10 cellular contexts compared by ENCODE assay signal in genomic region chr10:72088879-72089585, GRCh38. TPM values are rescaled to one million over a fixed set of nuclear protein-coding genes. Genes with fewer than 3 reads are reported as not detected.
DNase-seq lines count a peak whose midpoint lies in the region; FAIRE-seq and TF ChIP-seq lines count a peak whose summit lies in the region.
"Had no signal": no experiment of that assay in that cellular context is flagged by ENCODE, and none has a peak within 500 bp of the region (broad histone marks: within the 10 kb centered on the region; RNA-seq: fewer than 3 reads in every experiment).

No MANE protein-coding gene starts in this region.

- H3K23ac ChIP-seq in H1 (ENCODE audit: insufficient read length): no peak overlapping the region

- H3K4ac ChIP-seq in H1 (replicated peaks; ENCODE audit: insufficient read length, low read depth, low read length): no peak overlapping the region

- TF ChIP-seq EP300 in H1 (IDR thresholded peaks at IDR 0.05; ENCODE audit: borderline replicate concordance in 1 of 2, low read depth in 2 of 2, low read length in 2 of 2): no peak

- WGBS in H1 (ENCODE audit: extremely low coverage in 1 of 2, insufficient coverage in 1 of 2, insufficient read length in 1 of 2, insufficient replicate concordance in 2 of 2, low coverage in 1 of 2, low lambda C conversion rate in 2 of 2, missing lambda C conversion rate in 1 of 2), 2 experiments: 16% methylated on average over 14 of the region's 15 CpGs; no CpG with 5 or more reads in 1 of the 2 experiments

- H2BK5ac ChIP-seq in H1 (ENCODE audit: low read depth, low read length): no peak overlapping the region

- no peak overlapping the region for H3K27ac ChIP-seq in H1 (ENCODE audit: low read depth, low read length)
- H3K27ac ChIP-seq: A549 had no signal

- no peak overlapping the region for H2BK120ac ChIP-seq in H1 (replicated peaks; ENCODE audit: low read depth, low read length)

- no peak overlapping the region for H4K91ac ChIP-seq in H1 (replicated peaks; ENCODE audit: insufficient read length, low read length)

- no peak overlapping the region for H2AK5ac ChIP-seq in H1 (ENCODE audit: low read depth, low read length)

- no peak overlapping the region for H2BK20ac ChIP-seq in H1 (ENCODE audit: low read length)

- H3K4me1 ChIP-seq in H1 (replicated peaks in 1 of 4; ENCODE audit: control insufficient read depth in 3 of 4, insufficient read depth in 4 of 4, low read length in 3 of 4) (peaks cover 3 to 22% (median 11%) of the 10 kb centered on the region in 4 experiments), neuron (ENCODE audit: insufficient read depth, low read length) (peaks cover 26% of the 10 kb centered on the region)

- no peak overlapping the region for H2BK12ac ChIP-seq in H1 (ENCODE audit: low read depth, low read length)

- CTCF ChIA-PET in H1 (lab: Charles Lee; ENCODE audit: partially characterized antibody): interaction anchor here (0.7 to 3.8 kb wide), 11 partner anchors 8 to 218 kb away, joined by 3 to 13 read pairs (median 3); no protein-coding TSS in a partner anchor

- H3K27me3 ChIP-seq in H1 (replicated peaks in 1 of 4; ENCODE audit: control insufficient read depth in 3 of 4, extremely low read depth in 1 of 4, insufficient read depth in 3 of 4, low read length in 3 of 4): peaks cover 19 to 50% (median 45%) of the 10 kb centered on the region in 4 experiments
- peaks cover 30% of the 10 kb centered on the region for H3K27me3 ChIP-seq in neuron (ENCODE audit: insufficient read depth, low read length)

- no peak overlapping the region for H2AFZ ChIP-seq in H1 (ENCODE audit: low read length)
- peak overlapping the region; percentile 18 for H2AFZ ChIP-seq in neuron (ENCODE audit: low read depth, low read length)

- FAIRE-seq in H1 (lab: Jason Lieb, UNC) (no peak), GM19239 (lab: Jason Lieb, UNC) (no peak)
- FAIRE-seq: A549 had no signal

- H3K9ac ChIP-seq in H1 (replicated peaks in 1 of 4; ENCODE audit: extremely low read depth in 1 of 4, low read depth in 3 of 4, low read length in 3 of 4): no peak overlapping the region

- H2BK15ac ChIP-seq in H1 (ENCODE audit: low read length): no peak overlapping the region; the same call in 1 of the 2 replicates

- H4K20me1 ChIP-seq in H1 (replicated peaks in 1 of 2; ENCODE audit: control insufficient read depth in 1 of 2, insufficient read depth in 2 of 2, low read length in 2 of 2): no peaks in the 10 kb centered on the region

- POLR2A ChIA-PET in H1 (lab: Charles Lee; ENCODE audit: partially characterized antibody): interaction anchor here (0.8 to 2.5 kb wide), 6 partner anchors 10 to 243 kb away, joined by 3 to 13 read pairs (median 3); partner anchors contain the start of gene DDIT4

- H3K79me2 ChIP-seq in H1 (ENCODE audit: control insufficient read depth in 1 of 2, insufficient read depth in 2 of 2, low read length in 2 of 2): no peaks in the 10 kb centered on the region

- no peak overlapping the region for H3K56ac ChIP-seq in H1 (replicated peaks; ENCODE audit: insufficient read length, low read depth, low read length)

- H3K79me1 ChIP-seq in H1 (ENCODE audit: low read depth, low read length): no peaks in the 10 kb centered on the region

- TF ChIP-seq CTCF in H1 (IDR thresholded peaks at IDR 0.05; ENCODE audit: control extremely low read depth in 1 of 3, insufficient read depth in 1 of 3, low read depth in 1 of 3, low read length in 3 of 3): no peak

- no peak overlapping the region for H3K18ac ChIP-seq in H1 (ENCODE audit: extremely low read depth, low read length)

- no peak overlapping the region for H4K8ac ChIP-seq in H1 (ENCODE audit: extremely low read depth, insufficient read depth, low read length)

- no peak for TF ChIP-seq RAD21 in H1 (IDR thresholded peaks at IDR 0.05 in 1 of 2, conservative IDR thresholded peaks at IDR 0.05 in 1 of 2; ENCODE audit: low read depth in 2 of 2, low read length in 2 of 2)

- H3K36me3 ChIP-seq in H1 (ENCODE audit: control insufficient read depth in 2 of 4, insufficient read depth in 4 of 4, low read length in 3 of 4) (no peaks in the 10 kb centered on the region; a peak in 2 of 8 replicates), neuron (ENCODE audit: insufficient read depth, low read length) (no peaks in the 10 kb centered on the region)

- H3K4me3 ChIP-seq in H1 (ENCODE audit: extremely low read depth in 1 of 4, insufficient read depth in 2 of 4, low read depth in 3 of 4, low read length in 4 of 4) (peak overlapping the region; percentile 49 to 60 (median 54); a peak in 5 of 8 replicates), neuron (ENCODE audit: low read length) (peak overlapping the region; percentile 48)
- H3K4me3 ChIP-seq: A549 had no signal

- H3K23me2 ChIP-seq in H1 (ENCODE audit: low read depth, low read length): peaks cover 8% of the 10 kb centered on the region; the same call in 1 of the 2 replicates

- peak overlapping the region; percentile 76 to 82 for H3K4me2 ChIP-seq in H1 (ENCODE audit: insufficient read depth in 1 of 2, low read depth in 2 of 2, low read length in 2 of 2)
- H3K4me2 ChIP-seq: A549 had no signal

- no peak overlapping the region for H3K14ac ChIP-seq in H1 (ENCODE audit: insufficient read length)

- H3K9me3 ChIP-seq in H1 (ENCODE audit: insufficient read depth in 2 of 2, low read depth in 1 of 2, low read length in 1 of 2): no peaks in the 10 kb centered on the region
- no peaks in the 10 kb centered on the region for H3K9me3 ChIP-seq in neuron (ENCODE audit: low read length)
- H3K9me3 ChIP-seq: A549 had no signal

- DNase-seq in DMS79 treated with DMSO at 0.1 percent for 48 hours (lab: John Stamatoyannopoulos, UW) (peak; percentile 7), DMS79 (lab: John Stamatoyannopoulos, UW) (no peak), T-helper 9 cell (peak; percentile 43), H1 (ENCODE audit: low read depth in 1 of 2, low spot score in 2 of 2) (peak in 1 of 2 experiments; percentile 62), GM19239 (ENCODE audit: insufficient read length, low spot score) (no peak), HT-29 (ENCODE audit: low spot score) (no peak), ecto neural progenitor cell (ENCODE audit: low spot score) (no peak)

- TF ChIP-seq POLR2A in H1 (IDR thresholded peaks at IDR 0.05; ENCODE audit: control extremely low read depth in 1 of 2, low read depth in 2 of 2, low read length in 2 of 2): no peak

- H4K5ac ChIP-seq in H1 (ENCODE audit: insufficient read length, low read depth, low read length): no peak overlapping the region

TF ChIP-seq in H1, 55 proteins besides CTCF, POLR2A, EP300 and RAD21:
- TF ChIP-seq SIN3A (conservative IDR thresholded peaks at IDR 0.05 in 1 of 2, IDR thresholded peaks at IDR 0.05 in 1 of 2; ENCODE audit: low read depth in 1 of 2, low read length in 2 of 2): peak in 1 of 2 experiments; percentile 76; a peak in 2 of 4 replicates
- TF ChIP-seq, protein P1, sequence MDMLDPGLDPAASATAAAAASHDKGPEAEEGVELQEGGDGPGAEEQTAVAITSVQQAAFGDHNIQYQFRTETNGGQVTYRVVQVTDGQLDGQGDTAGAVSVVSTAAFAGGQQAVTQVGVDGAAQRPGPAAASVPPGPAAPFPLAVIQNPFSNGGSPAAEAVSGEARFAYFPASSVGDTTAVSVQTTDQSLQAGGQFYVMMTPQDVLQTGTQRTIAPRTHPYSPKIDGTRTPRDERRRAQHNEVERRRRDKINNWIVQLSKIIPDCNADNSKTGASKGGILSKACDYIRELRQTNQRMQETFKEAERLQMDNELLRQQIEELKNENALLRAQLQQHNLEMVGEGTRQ (IDR thresholded peaks at IDR 0.05; ENCODE audit: low read length): no peak
- peak; percentile 98 for TF ChIP-seq CEBPB (IDR thresholded peaks at IDR 0.05; ENCODE audit: low read depth, low read length)
- peak; percentile 13 for TF ChIP-seq RNF2 (IDR thresholded peaks at IDR 0.05; ENCODE audit: borderline replicate concordance, low read depth, low read length, missing control alignments, poor library complexity, severe bottlenecking)

RNA-seq across cellular contexts. Expression of gene SPOCK2, which starts 0.7 kb away (rescaled TPM):
- 1.6 and 1.9 TPM in 2 replicates for total RNA-seq in H1 (2021; fragmentation: NEBNext Ultra II Directional; extraction: Animal tissue kit (Norgen Biotek cat#: 25700))
- 1.5 and 2.6 TPM in 2 replicates for polyA plus RNA-seq in H1 (2011; rRNA removed)
- polyA plus RNA-seq in H1 (2011; cell fraction: cytosol; rRNA removed): 2.2 TPM
- polyA plus RNA-seq in H1 (2011; cell fraction: nucleus; rRNA removed): 2.9 TPM
- 0.66 to 1.3 TPM (median 0.98 TPM) in 4 replicates for polyA plus RNA-seq in H1 (2012, experiment 1 of 2)
- polyA plus RNA-seq in H1 (2012, experiment 2 of 2): 0.63 TPM
- polyA plus RNA-seq in H1 (2013, experiment 1 of 2): 2.2 TPM
- 2.1 TPM for polyA plus RNA-seq in H1 (2013, experiment 2 of 2)
- polyA minus RNA-seq in H1 (2011; rRNA and poly(A)+ RNA removed): 1.1 TPM in 2 replicates
- 0.73 TPM for polyA minus RNA-seq in H1 (2011; cell fraction: cytosol; rRNA and poly(A)+ RNA removed)
- polyA minus RNA-seq in H1 (2011; cell fraction: nucleus; rRNA and poly(A)+ RNA removed): 2.9 TPM
- total RNA-seq in HT-29 (2014; rRNA removed; shearing (Covaris generic)): 0.08 and 0.34 TPM in 2 replicates
- total RNA-seq: M059J had no signal

Comparison
In these comparisons a context has a peak if more than half of its experiments do, and no peak if none do; other contexts are left out.
1. DNase-seq: peak in DMS79 treated with DMSO at 0.1 percent for 48 hours (single experiment) and T-helper 9 cell (single experiment); none in DMS79 (single experiment), GM19239 (single experiment), HT-29 (single experiment) and ecto neural progenitor cell (single experiment).